In genomic region chr10:133391249-133391635, GRCh38 we compare ENCODE assay signal across 19 cellular contexts. TPM values are rescaled to one million over a fixed set of nuclear protein-coding genes. Genes with fewer than 3 reads are reported as not detected.
DNase-seq lines count a peak whose midpoint lies in the region; ATAC-seq, FAIRE-seq and TF ChIP-seq lines count a peak whose summit lies in the region.
"Had no signal": no experiment of that assay in that cellular context is flagged by ENCODE, and none has a peak within 500 bp of the region (broad histone marks: within the 10 kb centered on the region; RNA-seq: fewer than 3 reads in every experiment).

No MANE protein-coding gene starts in this region.

- H3K36me3 ChIP-seq in vagina: no peaks in the 10 kb centered on the region

- no peaks in the 10 kb centered on the region for H3K27me3 Mint-ChIP-seq in T-helper 2 cell treated with Interferon-gamma antibody and Interleukin-4, amounts not matched to agents 5 μg/mL and 100 μg/mL, for 36 hours (ENCODE audit: low read depth)
- no peaks in the 10 kb centered on the region for H3K27me3 Mint-ChIP-seq in activated naive CD8-positive, alpha-beta T cell treated with anti-CD3 and anti-CD28 coated beads, Interleukin-2, amount 10 ng/mL, durations not matched to agents 7 days and 5 days
- H3K27me3 Mint-ChIP-seq in natural killer cell treated with Interleukin-12 subunit alpha and Interleukin-12 subunit beta and Interleukin-15 and Interleukin-18, amount 100 ng/mL, for 72 hours: no peaks in the 10 kb centered on the region

- no peak for DNase-seq in T-helper 2 cell treated with Interferon-gamma antibody and Interleukin-4, amounts not matched to agents 5 μg/mL and 100 μg/mL, for 36 hours (ENCODE audit: low spot score)
- no peak for DNase-seq in T-helper 2 cell
- no peak for DNase-seq in GM19239 (ENCODE audit: insufficient read length, low spot score)
- no peak for DNase-seq in activated naive CD8-positive, alpha-beta T cell treated with anti-CD3 and anti-CD28 coated beads, Interleukin-2, amount 10 ng/mL, durations not matched to agents 7 days and 5 days
- no peak for DNase-seq in natural killer cell treated with Interleukin-12 subunit alpha and Interleukin-12 subunit beta and Interleukin-15 and Interleukin-18, amount 100 ng/mL, for 72 hours (ENCODE audit: low spot score)
- DNase-seq in NCI-H187 treated with DMSO at 0.1 percent for 48 hours (lab: John Stamatoyannopoulos, UW): no peak
- no peak for DNase-seq in AG08395 (ENCODE audit: low spot score)
- DNase-seq in vagina (ENCODE audit: extremely low spot score in 2 of 2): no peak
- DNase-seq: activated CD4-positive, alpha-beta T cell treated with anti-CD3 and anti-CD28 coated beads, Interleukin-2, amount 50 U/mL, for 1 hour; heart right ventricle; left cardiac atrium; NCI-H2107; RPMI8226; upper lobe of left lung had no signal

- H3K4me3 ChIP-seq in vagina: no peak overlapping the region
- H3K4me3 ChIP-seq: adrenal gland, esophagus muscularis mucosa, heart right ventricle, upper lobe of left lung had no signal

- TF ChIP-seq POLR2A in vagina (IDR thresholded peaks at IDR 0.05): no peak

- H3K4me3 Mint-ChIP-seq in T-helper 2 cell treated with Interferon-gamma antibody and Interleukin-4, amounts not matched to agents 5 μg/mL and 100 μg/mL, for 36 hours: peak overlapping the region; percentile 86
- H3K4me3 Mint-ChIP-seq in activated naive CD8-positive, alpha-beta T cell treated with anti-CD3 and anti-CD28 coated beads, Interleukin-2, amount 10 ng/mL, durations not matched to agents 7 days and 5 days: peak overlapping the region; percentile 44
- H3K4me3 Mint-ChIP-seq in natural killer cell treated with Interleukin-12 subunit alpha and Interleukin-12 subunit beta and Interleukin-15 and Interleukin-18, amount 100 ng/mL, for 72 hours: peak overlapping the region; percentile 64

- FAIRE-seq in GM19239 (lab: Jason Lieb, UNC): peak; percentile 71

- peaks cover 38% of the 10 kb centered on the region for H3K4me1 Mint-ChIP-seq in T-helper 2 cell treated with Interferon-gamma antibody and Interleukin-4, amounts not matched to agents 5 μg/mL and 100 μg/mL, for 36 hours (ENCODE audit: low read depth)
- peaks cover 34% of the 10 kb centered on the region for H3K4me1 Mint-ChIP-seq in activated naive CD8-positive, alpha-beta T cell treated with anti-CD3 and anti-CD28 coated beads, Interleukin-2, amount 10 ng/mL, durations not matched to agents 7 days and 5 days
- H3K4me1 Mint-ChIP-seq in natural killer cell treated with Interleukin-12 subunit alpha and Interleukin-12 subunit beta and Interleukin-15 and Interleukin-18, amount 100 ng/mL, for 72 hours (ENCODE audit: low read depth in 2 of 2): peaks cover 33 to 35% of the 10 kb centered on the region in 2 donors

- no peaks in the 10 kb centered on the region for H3K9me3 Mint-ChIP-seq in T-helper 2 cell treated with Interferon-gamma antibody and Interleukin-4, amounts not matched to agents 5 μg/mL and 100 μg/mL, for 36 hours
- H3K9me3 Mint-ChIP-seq in activated naive CD8-positive, alpha-beta T cell treated with anti-CD3 and anti-CD28 coated beads, Interleukin-2, amount 10 ng/mL, durations not matched to agents 7 days and 5 days: no peaks in the 10 kb centered on the region
- H3K9me3 Mint-ChIP-seq in natural killer cell treated with Interleukin-12 subunit alpha and Interleukin-12 subunit beta and Interleukin-15 and Interleukin-18, amount 100 ng/mL, for 72 hours: no peaks in the 10 kb centered on the region

- no peaks in the 10 kb centered on the region for H3K27me3 ChIP-seq in vagina
- H3K27me3 ChIP-seq: adrenal gland, esophagus muscularis mucosa, heart right ventricle, upper lobe of left lung had no signal

- no peak for ATAC-seq in activated naive CD8-positive, alpha-beta T cell treated with anti-CD3 and anti-CD28 coated beads, Interleukin-2, amount 10 ng/mL, durations not matched to agents 7 days and 5 days (ENCODE audit: low read depth)
- no peak for ATAC-seq in natural killer cell treated with Interleukin-12 subunit alpha and Interleukin-12 subunit beta and Interleukin-15 and Interleukin-18, amount 100 ng/mL, for 72 hours
- ATAC-seq: heart right ventricle, left cardiac atrium had no signal

- no peak for TF ChIP-seq CTCF in vagina (IDR thresholded peaks at IDR 0.05)

- H3K27ac ChIP-seq in vagina: no peak overlapping the region
- H3K27ac ChIP-seq: adrenal gland, esophagus muscularis mucosa had no signal

- intact Hi-C loops in vagina (cut with DNase I): loop anchor here (5.0 kb wide), 1 partner anchor 84 kb away; the partner anchor contains the start of genes TUBGCP2 and ZNF511

- peaks cover 13% of the 10 kb centered on the region for H3K36me3 Mint-ChIP-seq in T-helper 2 cell treated with Interferon-gamma antibody and Interleukin-4, amounts not matched to agents 5 μg/mL and 100 μg/mL, for 36 hours (ENCODE audit: low read depth)
- peaks cover 4% of the 10 kb centered on the region for H3K36me3 Mint-ChIP-seq in activated naive CD8-positive, alpha-beta T cell treated with anti-CD3 and anti-CD28 coated beads, Interleukin-2, amount 10 ng/mL, durations not matched to agents 7 days and 5 days
- no peaks in the 10 kb centered on the region for H3K36me3 Mint-ChIP-seq in natural killer cell treated with Interleukin-12 subunit alpha and Interleukin-12 subunit beta and Interleukin-15 and Interleukin-18, amount 100 ng/mL, for 72 hours

- POLR2A ChIA-PET in activated naive CD8-positive, alpha-beta T cell treated with anti-CD3 and anti-CD28 coated beads, Interleukin-2, amount 10 ng/mL, durations not matched to agents 7 days and 5 days (lab: Charles Lee): interaction anchor here (1.1 to 3.7 kb wide), 6 partner anchors 10 to 37 kb away, joined by 3 to 18 read pairs (median 8); partner anchors contain the start of genes ECHS1, FUOM and PAOX

- peaks cover 18% of the 10 kb centered on the region for H3K4me1 ChIP-seq in vagina

- H3K9me3 ChIP-seq in vagina: no peaks in the 10 kb centered on the region
- H3K9me3 ChIP-seq: adrenal gland, esophagus muscularis mucosa, heart right ventricle, upper lobe of left lung had no signal

- H3K27ac Mint-ChIP-seq in T-helper 2 cell treated with Interferon-gamma antibody and Interleukin-4, amounts not matched to agents 5 μg/mL and 100 μg/mL, for 36 hours: peak overlapping the region; percentile 95
- H3K27ac Mint-ChIP-seq in activated naive CD8-positive, alpha-beta T cell treated with anti-CD3 and anti-CD28 coated beads, Interleukin-2, amount 10 ng/mL, durations not matched to agents 7 days and 5 days: peak overlapping the region; percentile 98
- peak overlapping the region; percentile 75 to 82 for H3K27ac Mint-ChIP-seq in natural killer cell treated with Interleukin-12 subunit alpha and Interleukin-12 subunit beta and Interleukin-15 and Interleukin-18, amount 100 ng/mL, for 72 hours

RNA-seq across cellular contexts. Expression of gene MTG1, which starts 2.7 kb away (rescaled TPM):
- 10 to 100 TPM; 53.7 to 56.6 TPM for total RNA-seq in activated naive CD8-positive, alpha-beta T cell treated with anti-CD3 and anti-CD28 coated beads, Interleukin-2, amount 10 ng/mL, durations not matched to agents 7 days and 5 days
- total RNA-seq in natural killer cell treated with Interleukin-12 subunit alpha and Interleukin-12 subunit beta and Interleukin-15 and Interleukin-18, amount 100 ng/mL, for 72 hours: 100 to 1,000 TPM in 1 of 2 donors, 10 to 100 TPM in 1; 44.2 to 105 TPM
- 57.5 TPM for total RNA-seq in vagina

RNA-seq across cellular contexts. Expression of gene PAOX, which starts 12.2 kb away (rescaled TPM):
- 1 to 10 TPM; 7.2 to 9.9 TPM for total RNA-seq in activated naive CD8-positive, alpha-beta T cell treated with anti-CD3 and anti-CD28 coated beads, Interleukin-2, amount 10 ng/mL, durations not matched to agents 7 days and 5 days
- 1 to 10 TPM; 2.0 to 2.1 TPM for total RNA-seq in natural killer cell treated with Interleukin-12 subunit alpha and Interleukin-12 subunit beta and Interleukin-15 and Interleukin-18, amount 100 ng/mL, for 72 hours
- 16.9 TPM for total RNA-seq in vagina

RNA-seq across cellular contexts. Expression of gene ECHS1, which starts 18.1 kb away (rescaled TPM):
- total RNA-seq in activated naive CD8-positive, alpha-beta T cell treated with anti-CD3 and anti-CD28 coated beads, Interleukin-2, amount 10 ng/mL, durations not matched to agents 7 days and 5 days: 10 to 100 TPM; 33.5 to 36.1 TPM
- total RNA-seq in natural killer cell treated with Interleukin-12 subunit alpha and Interleukin-12 subunit beta and Interleukin-15 and Interleukin-18, amount 100 ng/mL, for 72 hours: 10 to 100 TPM; 44.5 to 52.7 TPM
- 45.4 TPM for total RNA-seq in vagina

RNA-seq across cellular contexts. Expression of gene SPRN, which starts 33.2 kb away (rescaled TPM):
- not detected for total RNA-seq in activated naive CD8-positive, alpha-beta T cell treated with anti-CD3 and anti-CD28 coated beads, Interleukin-2, amount 10 ng/mL, durations not matched to agents 7 days and 5 days
- total RNA-seq in natural killer cell treated with Interleukin-12 subunit alpha and Interleukin-12 subunit beta and Interleukin-15 and Interleukin-18, amount 100 ng/mL, for 72 hours: not detected
- not detected for total RNA-seq in vagina
- total RNA-seq: A172, G401, HT1080, left cardiac atrium had no signal

RNA-seq across cellular contexts. Expression of gene FUOM, which starts 33.4 kb away (rescaled TPM):
- total RNA-seq in activated naive CD8-positive, alpha-beta T cell treated with anti-CD3 and anti-CD28 coated beads, Interleukin-2, amount 10 ng/mL, durations not matched to agents 7 days and 5 days: 10 to 100 TPM; 15.4 to 17.3 TPM
- 10 to 100 TPM; 11.5 to 11.8 TPM for total RNA-seq in natural killer cell treated with Interleukin-12 subunit alpha and Interleukin-12 subunit beta and Interleukin-15 and Interleukin-18, amount 100 ng/mL, for 72 hours
- 54.0 TPM for total RNA-seq in vagina
